Comparison of ENCODE assay signal across 9 cellular contexts in the genomic region with DNA sequence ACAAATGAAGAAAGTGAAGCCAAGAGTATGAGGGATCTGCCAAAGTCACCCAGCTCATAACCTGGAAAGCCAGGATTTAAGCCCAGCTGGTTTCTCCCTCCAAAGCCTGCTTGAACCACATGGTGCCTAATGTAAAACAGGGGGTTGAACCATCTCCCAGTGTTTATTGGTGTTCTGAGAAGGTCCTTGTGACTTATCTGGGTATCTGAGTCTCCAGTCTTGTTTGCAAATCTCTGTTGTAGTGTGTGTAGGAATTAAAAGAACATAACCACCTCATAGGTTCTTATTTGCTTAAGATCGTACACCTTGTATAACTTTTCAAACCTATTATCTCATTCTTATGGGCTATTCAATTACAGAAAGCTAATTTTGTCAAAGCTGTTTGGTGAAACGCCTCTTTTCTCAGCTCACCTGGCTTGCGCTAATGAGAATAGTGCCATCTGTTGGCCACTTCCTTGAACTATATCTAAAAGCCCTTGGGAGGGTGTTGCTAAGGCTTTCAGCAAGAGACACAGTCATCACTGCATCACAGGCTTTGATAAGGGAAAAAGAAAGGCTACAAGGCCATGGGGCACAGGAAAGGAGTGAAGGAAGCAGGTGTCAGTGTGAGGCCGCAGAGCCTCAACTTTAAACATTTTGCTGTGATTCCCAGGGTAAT. TPM values are rescaled to one million over a fixed set of nuclear protein-coding genes. Genes with fewer than 3 reads are reported as not detected.
DNase-seq lines count a peak whose midpoint lies in the region; ATAC-seq and TF ChIP-seq lines count a peak whose summit lies in the region.
"Had no signal": no experiment of that assay in that cellular context is flagged by ENCODE, and none has a peak within 500 bp of the region (broad histone marks: within the 10 kb centered on the region; RNA-seq: fewer than 3 reads in every experiment).

No MANE protein-coding gene starts in this region.

- peaks cover 3% of the 10 kb centered on the region for H3K4me1 Mint-ChIP-seq in nephron progenitor cell

- TF ChIP-seq POLR2A in esophagus squamous epithelium (IDR thresholded peaks at IDR 0.05) = no peak

- no peak overlapping the region for H3K4me3 ChIP-seq in esophagus squamous epithelium

- H3K27me3 ChIP-seq in esophagus squamous epithelium = peaks cover 0 to 6% (median under 1%) of the 10 kb centered on the region in 4 donors

- H3K9me3 Mint-ChIP-seq in nephron progenitor cell = peaks cover 42% of the 10 kb centered on the region

- H3K36me3 ChIP-seq in esophagus squamous epithelium = no peaks in the 10 kb centered on the region

- peak; percentile 88 for ATAC-seq in GM18873 (IDR thresholded peaks at IDR 0.05; ENCODE audit: low FRiP score, unreplicated experiment)
- peak; percentile 94 for ATAC-seq in HG03066 (IDR thresholded peaks at IDR 0.05; ENCODE audit: low read depth, unreplicated experiment)
- ATAC-seq in HG03025 (IDR thresholded peaks at IDR 0.05; ENCODE audit: low FRiP score, unreplicated experiment) = no peak

- H3K9me3 ChIP-seq in esophagus squamous epithelium = no peaks in the 10 kb centered on the region

- peaks cover 4% of the 10 kb centered on the region for H3K27me3 Mint-ChIP-seq in nephron progenitor cell (ENCODE audit: low read depth, poor library complexity)

- no peaks in the 10 kb centered on the region for H3K36me3 Mint-ChIP-seq in nephron progenitor cell (ENCODE audit: low read depth)

- intact Hi-C loops in esophagus squamous epithelium (cut with DNase I) = no loop called here

- peak; percentile 8 for DNase-seq in COLO668 (lab: John Stamatoyannopoulos, UW; ENCODE audit: unreplicated experiment)
- DNase-seq in NCI-H2196 treated with DMSO at 0.1 percent for 48 hours (lab: John Stamatoyannopoulos, UW; ENCODE audit: unreplicated experiment) = peak; percentile 10
- DNase-seq in activated CD4-positive, alpha-beta T cell treated with anti-CD3 and anti-CD28 coated beads for 48 hours = peak; percentile 36
- no peak for DNase-seq in esophagus squamous epithelium (lab: John Stamatoyannopoulos, UW)
- peak; percentile 23 for DNase-seq in nephron progenitor cell

- H3K27ac Mint-ChIP-seq in nephron progenitor cell = no peak overlapping the region

- peak; percentile 28 to 60 (median 45) for TF ChIP-seq CTCF in esophagus squamous epithelium (IDR thresholded peaks at IDR 0.05)
- TF ChIP-seq CTCF in nephron progenitor cell (IDR thresholded peaks at IDR 0.05) = peak; percentile 56

- H3K4me1 ChIP-seq in esophagus squamous epithelium = no peaks in the 10 kb centered on the region

- H3K4me3 Mint-ChIP-seq in nephron progenitor cell = no peak overlapping the region

- no peak overlapping the region for H3K27ac ChIP-seq in esophagus squamous epithelium

- 8 to 18% methylated on average over 3 to 4 of the region's 4 CpGs for WGBS in esophagus squamous epithelium, 2 donors

RNA-seq across cellular contexts. Expression of a gene that starts 12.2 kb away (rescaled TPM):
- 1 to 10 TPM in 3 of 4 donors, under 1 TPM in 1; 0.57 to 1.9 (median 1.5) TPM for total RNA-seq in esophagus squamous epithelium

RNA-seq across cellular contexts. Expression of a gene that starts 34.0 kb away (rescaled TPM):
- total RNA-seq in esophagus squamous epithelium = not detected
- total RNA-seq: activated CD8-positive, alpha-beta memory T cell treated with anti-CD3 and anti-CD28 coated beads for 36 hours had no signal

RNA-seq across cellular contexts. Expression of a gene that starts 34.4 kb away (rescaled TPM):
- 10 to 100 TPM; 18.2 to 24.7 (median 22.0) TPM for total RNA-seq in esophagus squamous epithelium

RNA-seq across cellular contexts. Expression of a gene that starts 54.2 kb away (rescaled TPM):
- 10 to 100 TPM; 51.8 to 81.1 (median 71.9) TPM for total RNA-seq in esophagus squamous epithelium
